12 cellular contexts compared by ENCODE assay signal in genomic region chr3:175150812-175151411, GRCh38.
DNase-seq lines count a peak whose midpoint lies in the region; ATAC-seq and TF ChIP-seq lines count a peak whose summit lies in the region.
"Had no signal": no experiment of that assay in that cellular context is flagged by ENCODE, and none has a peak within 500 bp of the region (broad histone marks: within the 10 kb centered on the region; RNA-seq: fewer than 3 reads in every experiment).

No MANE protein-coding gene starts in this region.

- no peak for TF ChIP-seq POLR2A in esophagus squamous epithelium (IDR thresholded peaks at IDR 0.05)

- CTCF ChIA-PET in T-cell (lab: Charles Lee): no interaction called here

- POLR2A ChIA-PET in T-cell (lab: Charles Lee): no interaction called here

- no peaks in the 10 kb centered on the region for H3K27me3 Mint-ChIP-seq in T-cell
- H3K27me3 Mint-ChIP-seq: naive thymus-derived CD4-positive, alpha-beta T cell; stimulated activated naive CD8-positive, alpha-beta T cell treated with anti-CD3 and anti-CD28 coated beads, Interleukin-15, Interleukin-2, amounts not matched to agents 100 ng/mL and 50 ng/mL, for 24 hours had no signal

- no peak overlapping the region for H3K4me3 Mint-ChIP-seq in T-cell
- H3K4me3 Mint-ChIP-seq: naive thymus-derived CD4-positive, alpha-beta T cell; stimulated activated naive CD8-positive, alpha-beta T cell treated with anti-CD3 and anti-CD28 coated beads, Interleukin-15, Interleukin-2, amounts not matched to agents 100 ng/mL and 50 ng/mL, for 24 hours had no signal

- no peaks in the 10 kb centered on the region for H3K79me2 ChIP-seq in MM.1S (ENCODE audit: low read length)

- no peak overlapping the region for H3K27ac Mint-ChIP-seq in T-cell
- H3K27ac Mint-ChIP-seq: naive thymus-derived CD4-positive, alpha-beta T cell; stimulated activated naive CD8-positive, alpha-beta T cell treated with anti-CD3 and anti-CD28 coated beads, Interleukin-15, Interleukin-2, amounts not matched to agents 100 ng/mL and 50 ng/mL, for 24 hours had no signal

- H3K9ac ChIP-seq in MM.1S (ENCODE audit: low read length): peak overlapping the region; percentile 81

- 26 to 34% methylated on average over 4 of the region's 4 CpGs for WGBS in esophagus squamous epithelium, 2 donors

- H3K4me1 Mint-ChIP-seq in T-cell: no peaks in the 10 kb centered on the region
- H3K4me1 Mint-ChIP-seq: naive thymus-derived CD4-positive, alpha-beta T cell had no signal

- H3K9me2 ChIP-seq in MM.1S (replicated peaks; ENCODE audit: insufficient read depth, low read length): no peaks in the 10 kb centered on the region

- peaks cover 0 to 9% (median 6%) of the 10 kb centered on the region in 3 donors for H3K9me3 Mint-ChIP-seq in T-cell

- H3K27ac ChIP-seq in MM.1S (ENCODE audit: low read length) (peak overlapping the region; percentile 96), esophagus squamous epithelium (peak overlapping the region; percentile 15 to 63 (median 40)), substantia nigra (ENCODE audit: low read depth, low read length, poor library complexity, severe bottlenecking) (no peak overlapping the region)

- intact Hi-C loops in esophagus squamous epithelium (cut with DNase I): no loop called here

- no peaks in the 10 kb centered on the region for H3K9me3 ChIP-seq in MM.1S (replicated peaks; ENCODE audit: insufficient read depth, low read length)
- H3K9me3 ChIP-seq in esophagus squamous epithelium: no peaks in the 10 kb centered on the region

- no peaks in the 10 kb centered on the region for H4K20me1 ChIP-seq in MM.1S (ENCODE audit: insufficient read depth, low read length)

- H3K4me3 ChIP-seq in MM.1S (ENCODE audit: low read length) (peak overlapping the region; percentile 29), esophagus squamous epithelium (no peak overlapping the region)

- H3F3A ChIP-seq in MM.1S (ENCODE audit: insufficient read depth, low read length): peaks cover 36% of the 10 kb centered on the region

- H3K36me3 Mint-ChIP-seq in T-cell: no peaks in the 10 kb centered on the region
- H3K36me3 Mint-ChIP-seq: naive thymus-derived CD4-positive, alpha-beta T cell had no signal

- H3K4me1 ChIP-seq in MM.1S (ENCODE audit: low read length) (peaks cover 42% of the 10 kb centered on the region), esophagus squamous epithelium (peaks cover 0 to 23% (median 0%) of the 10 kb centered on the region in 3 donors)

- H3K27me3 ChIP-seq in MM.1S (replicated peaks; ENCODE audit: insufficient read depth, low read length) (no peaks in the 10 kb centered on the region), esophagus squamous epithelium (no peaks in the 10 kb centered on the region)

- peak; percentile 94 for DNase-seq in COR-L47 (lab: John Stamatoyannopoulos, UW)
- peak; percentile 94 for DNase-seq in MM.1S
- DNase-seq in OCI-M1 (lab: John Stamatoyannopoulos, UW): peak; percentile 40
- no peak for DNase-seq in esophagus squamous epithelium (lab: John Stamatoyannopoulos, UW)
- no peak for DNase-seq in GM10266 (ENCODE audit: extremely low spot score)
- no peak for DNase-seq in T-cell
- DNase-seq in 8988T: no peak
- no peak for DNase-seq in substantia nigra (lab: John Stamatoyannopoulos, UW)
- DNase-seq: KG1; naive thymus-derived CD4-positive, alpha-beta T cell; stimulated activated CD4-positive, alpha-beta T cell treated with anti-CD3 and anti-CD28 coated beads, Interleukin-15, amount 100 ng/mL, for 24 hours had no signal

- H3K4me2 ChIP-seq in MM.1S (ENCODE audit: low read depth, low read length): peak overlapping the region; percentile 49

- TF ChIP-seq CTCF in MM.1S (IDR thresholded peaks at IDR 0.05; ENCODE audit: low read length) (no peak), esophagus squamous epithelium (IDR thresholded peaks at IDR 0.05) (no peak), GM10266 (IDR thresholded peaks at IDR 0.05; ENCODE audit: control insufficient read depth, insufficient read depth, low read depth, missing control alignments) (no peak)

- H3K36me3 ChIP-seq in MM.1S (replicated peaks; ENCODE audit: insufficient read depth, low read length) (no peaks in the 10 kb centered on the region), esophagus squamous epithelium (no peaks in the 10 kb centered on the region)

- no peak for ATAC-seq in T-cell (replicated peaks in 1 of 4)
- ATAC-seq: naive thymus-derived CD4-positive, alpha-beta T cell had no signal

- H2AFZ ChIP-seq in MM.1S (ENCODE audit: low read length): peak overlapping the region; percentile 65

Comparison
In these comparisons a context has a peak if more than half of its experiments do, and no peak if none do; other contexts are left out.
1. DNase-seq: peak in COR-L47 (single experiment), MM.1S (single experiment) and OCI-M1 (single experiment); none in esophagus squamous epithelium (single experiment), GM10266 (single experiment), T-cell (0 of 34), 8988T (single experiment) and substantia nigra (0 of 49).